In the genomic region with DNA sequence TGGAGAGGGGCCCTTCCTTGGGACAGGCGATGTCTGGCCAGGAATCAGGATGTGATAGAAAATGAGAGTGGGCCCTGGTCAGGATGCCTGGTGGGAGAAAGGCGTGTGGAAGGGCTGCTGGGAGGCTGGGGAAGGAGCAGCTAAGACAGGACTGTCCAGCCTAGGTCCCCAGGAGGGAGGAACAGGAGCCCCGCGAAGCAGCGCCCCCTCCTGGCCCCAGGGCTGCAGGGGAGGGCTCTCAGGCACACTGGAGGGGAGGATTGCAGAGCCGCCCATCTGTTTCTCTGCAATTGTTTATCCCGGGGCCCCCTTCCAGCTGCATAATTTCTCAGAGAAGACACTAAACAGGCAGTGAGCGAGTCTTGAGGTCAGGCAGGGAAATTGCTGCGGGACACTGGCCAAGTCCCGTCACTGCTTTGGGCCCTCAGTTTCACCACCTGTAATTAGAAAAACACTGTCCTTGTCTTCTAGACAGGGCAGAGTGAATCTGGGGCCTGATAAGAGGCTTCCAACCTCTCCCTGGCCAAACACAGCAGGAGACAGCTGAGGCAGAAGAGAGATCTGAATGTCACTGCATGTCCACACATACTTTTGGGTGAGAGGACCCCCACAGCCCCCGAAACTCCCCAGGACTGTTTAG, we compare ENCODE assay signal across 1 cellular context.
TF ChIP-seq lines count a peak whose summit lies in the region.

No MANE protein-coding gene starts in this region.

TF ChIP-seq in GM23338, 12 proteins besides CTCF, POLR2A, EP300 and RAD21 (continued from another document):
- no peak for TF ChIP-seq CREB1 (CRISPR knock-in tag; IDR thresholded peaks at IDR 0.05; ENCODE audit: low read depth)
- TF ChIP-seq NANOG (IDR thresholded peaks at IDR 0.05; ENCODE audit: borderline replicate concordance): no peak
- no peak for TF ChIP-seq ZNF331 (CRISPR knock-in tag; IDR thresholded peaks at IDR 0.05; ENCODE audit: low read depth)
- TF ChIP-seq STAT1 (IDR thresholded peaks at IDR 0.05; ENCODE audit: unreplicated experiment): no peak
- TF ChIP-seq POLR2AphosphoS5 (IDR thresholded peaks at IDR 0.05; ENCODE audit: low read depth): no peak
- TF ChIP-seq, protein P1, sequence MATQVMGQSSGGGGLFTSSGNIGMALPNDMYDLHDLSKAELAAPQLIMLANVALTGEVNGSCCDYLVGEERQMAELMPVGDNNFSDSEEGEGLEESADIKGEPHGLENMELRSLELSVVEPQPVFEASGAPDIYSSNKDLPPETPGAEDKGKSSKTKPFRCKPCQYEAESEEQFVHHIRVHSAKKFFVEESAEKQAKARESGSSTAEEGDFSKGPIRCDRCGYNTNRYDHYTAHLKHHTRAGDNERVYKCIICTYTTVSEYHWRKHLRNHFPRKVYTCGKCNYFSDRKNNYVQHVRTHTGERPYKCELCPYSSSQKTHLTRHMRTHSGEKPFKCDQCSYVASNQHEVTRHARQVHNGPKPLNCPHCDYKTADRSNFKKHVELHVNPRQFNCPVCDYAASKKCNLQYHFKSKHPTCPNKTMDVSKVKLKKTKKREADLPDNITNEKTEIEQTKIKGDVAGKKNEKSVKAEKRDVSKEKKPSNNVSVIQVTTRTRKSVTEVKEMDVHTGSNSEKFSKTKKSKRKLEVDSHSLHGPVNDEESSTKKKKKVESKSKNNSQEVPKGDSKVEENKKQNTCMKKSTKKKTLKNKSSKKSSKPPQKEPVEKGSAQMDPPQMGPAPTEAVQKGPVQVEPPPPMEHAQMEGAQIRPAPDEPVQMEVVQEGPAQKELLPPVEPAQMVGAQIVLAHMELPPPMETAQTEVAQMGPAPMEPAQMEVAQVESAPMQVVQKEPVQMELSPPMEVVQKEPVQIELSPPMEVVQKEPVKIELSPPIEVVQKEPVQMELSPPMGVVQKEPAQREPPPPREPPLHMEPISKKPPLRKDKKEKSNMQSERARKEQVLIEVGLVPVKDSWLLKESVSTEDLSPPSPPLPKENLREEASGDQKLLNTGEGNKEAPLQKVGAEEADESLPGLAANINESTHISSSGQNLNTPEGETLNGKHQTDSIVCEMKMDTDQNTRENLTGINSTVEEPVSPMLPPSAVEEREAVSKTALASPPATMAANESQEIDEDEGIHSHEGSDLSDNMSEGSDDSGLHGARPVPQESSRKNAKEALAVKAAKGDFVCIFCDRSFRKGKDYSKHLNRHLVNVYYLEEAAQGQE (IDR thresholded peaks at IDR 0.05; ENCODE audit: unreplicated experiment): no peak
- no peak for TF ChIP-seq ZNF462 (CRISPR knock-in tag; IDR thresholded peaks at IDR 0.05)
